ENCODE assay signal across 1 cellular context in the genomic region with DNA sequence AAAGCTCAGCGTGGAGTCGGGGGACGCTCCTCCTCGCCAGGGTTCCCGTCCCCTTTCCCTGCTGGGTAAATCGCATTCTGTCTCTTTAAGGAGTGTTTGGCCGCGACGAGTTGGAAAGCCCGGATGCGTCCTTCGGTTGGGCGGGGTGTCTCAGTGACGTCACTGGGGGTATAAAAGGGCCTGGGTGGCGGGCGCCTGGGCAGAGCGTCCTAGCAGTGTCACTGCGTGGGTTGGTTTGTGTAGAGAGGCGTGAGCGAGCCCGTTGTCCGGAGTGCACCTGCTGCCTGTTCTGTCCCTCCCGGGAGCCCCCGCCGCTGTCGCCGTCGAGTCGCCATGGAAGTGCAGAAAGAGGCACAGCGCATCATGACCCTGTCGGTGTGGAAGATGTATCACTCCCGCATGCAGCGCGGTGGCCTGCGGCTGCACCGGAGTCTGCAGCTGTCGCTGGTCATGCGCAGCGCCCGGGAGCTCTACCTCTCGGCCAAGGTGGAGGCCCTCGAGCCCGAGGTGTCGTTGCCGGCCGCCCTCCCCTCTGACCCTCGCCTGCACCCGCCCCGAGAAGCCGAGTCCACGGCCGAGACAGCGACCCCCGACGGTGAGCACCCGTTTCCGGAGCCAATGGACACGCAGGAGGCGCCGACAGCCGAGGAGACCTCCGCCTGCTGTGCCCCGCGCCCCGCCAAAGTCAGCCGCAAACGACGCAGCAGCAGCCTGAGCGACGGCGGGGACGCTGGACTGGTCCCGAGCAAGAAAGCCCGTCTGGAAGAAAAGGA.
A peak's percentile ranks its signal among the peaks of the same experiment; 100 is the strongest.
TF ChIP-seq lines count a peak whose summit lies in the region.

No MANE protein-coding gene starts in this region.

TF ChIP-seq in IMR-90, 13 proteins besides CTCF, POLR2A, EP300 and RAD21:
- TF ChIP-seq NFE2L2 (IDR thresholded peaks at IDR 0.05; ENCODE audit: low read depth, low read length) = peak; percentile 42
- TF ChIP-seq MAZ (IDR thresholded peaks at IDR 0.05; ENCODE audit: borderline replicate concordance, low read depth, low read length) = peak; percentile 84
- TF ChIP-seq MXI1 (IDR thresholded peaks at IDR 0.05; ENCODE audit: borderline replicate concordance, low read depth, low read length) = no peak
- peak; percentile 39; the same call in 1 of the 2 replicates for TF ChIP-seq FOS (IDR thresholded peaks at IDR 0.05; ENCODE audit: low read depth, low read length)
- TF ChIP-seq MAFK (IDR thresholded peaks at IDR 0.05; ENCODE audit: low read depth, low read length) = no peak
- no peak for TF ChIP-seq RCOR1 (IDR thresholded peaks at IDR 0.05; ENCODE audit: insufficient replicate concordance, low read length)
- TF ChIP-seq SMC3 (IDR thresholded peaks at IDR 0.05; ENCODE audit: low read depth, low read length) = no peak
- no peak for TF ChIP-seq CEBPB (IDR thresholded peaks at IDR 0.05; ENCODE audit: low read depth, low read length)
- TF ChIP-seq, protein P1, sequence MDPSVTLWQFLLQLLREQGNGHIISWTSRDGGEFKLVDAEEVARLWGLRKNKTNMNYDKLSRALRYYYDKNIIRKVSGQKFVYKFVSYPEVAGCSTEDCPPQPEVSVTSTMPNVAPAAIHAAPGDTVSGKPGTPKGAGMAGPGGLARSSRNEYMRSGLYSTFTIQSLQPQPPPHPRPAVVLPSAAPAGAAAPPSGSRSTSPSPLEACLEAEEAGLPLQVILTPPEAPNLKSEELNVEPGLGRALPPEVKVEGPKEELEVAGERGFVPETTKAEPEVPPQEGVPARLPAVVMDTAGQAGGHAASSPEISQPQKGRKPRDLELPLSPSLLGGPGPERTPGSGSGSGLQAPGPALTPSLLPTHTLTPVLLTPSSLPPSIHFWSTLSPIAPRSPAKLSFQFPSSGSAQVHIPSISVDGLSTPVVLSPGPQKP (IDR thresholded peaks at IDR 0.05; ENCODE audit: borderline replicate concordance, low read depth, low read length) = no peak
- TF ChIP-seq BHLHE40 (IDR thresholded peaks at IDR 0.05; ENCODE audit: low read depth, low read length) = peak; percentile 69
- peak; percentile 99 for TF ChIP-seq CHD1 (IDR thresholded peaks at IDR 0.05; ENCODE audit: low read depth, low read length)
